17 cellular contexts compared by ENCODE assay signal in genomic region chr17:28777178-28777577, GRCh38. TPM values are rescaled to one million over a fixed set of nuclear protein-coding genes. Genes with fewer than 3 reads are reported as not detected.
A peak's percentile ranks its signal among the peaks of the same experiment; 100 is the strongest.
DNase-seq lines count a peak whose midpoint lies in the region; ATAC-seq and TF ChIP-seq lines count a peak whose summit lies in the region.
"Had no signal": no experiment of that assay in that cellular context is flagged by ENCODE, and none has a peak within 500 bp of the region (broad histone marks: within the 10 kb centered on the region; RNA-seq: fewer than 3 reads in every experiment).

No MANE protein-coding gene starts in this region.

- TF ChIP-seq CTCF in progenitor cell of endocrine pancreas (IDR thresholded peaks at IDR 0.05; ENCODE audit: unreplicated experiment), result no peak

- no peaks in the 10 kb centered on the region for H3K27me3 Mint-ChIP-seq in activated naive CD8-positive, alpha-beta T cell
- no peaks in the 10 kb centered on the region for H3K27me3 Mint-ChIP-seq in activated naive CD8-positive, alpha-beta T cell treated with anti-CD3 and anti-CD28 coated beads, Interleukin-2, amount 50 U/mL, for 24 hours
- H3K27me3 Mint-ChIP-seq in progenitor cell of endocrine pancreas, result no peaks in the 10 kb centered on the region

- DNase-seq in activated naive CD8-positive, alpha-beta T cell treated with anti-CD3 and anti-CD28 coated beads, Interleukin-2, amount 50 U/mL, for 24 hours, result no peak
- DNase-seq in NCI-H69 (lab: John Stamatoyannopoulos, UW) (peak; percentile 33), epithelial cell of prostate (ENCODE audit: low read depth, low spot score) (no peak), superior temporal gyrus (ENCODE audit: extremely low spot score) (no peak), progenitor cell of endocrine pancreas (ENCODE audit: low spot score, unreplicated experiment) (no peak), NCI-H526 (lab: John Stamatoyannopoulos, UW) (no peak)
- no peak for DNase-seq in stimulated activated effector memory CD8-positive, alpha-beta T cell treated with anti-CD3 and anti-CD28 coated beads, Interleukin-12 subunit alpha, Interleukin-12 subunit beta, amount 100 ng/mL, for 72 hours (ENCODE audit: low spot score in 2 of 2)
- DNase-seq: activated CD4-positive, alpha-beta T cell treated with anti-CD3 and anti-CD28 coated beads for 48 hours; activated effector memory CD4-positive, alpha-beta T cell treated with Interleukin-2 at 50 U/mL for 16 hours; AML-193; DMS153; HFFc6; hippocampal formation; NCI-H2171 had no signal

- H3K9me3 Mint-ChIP-seq in activated naive CD8-positive, alpha-beta T cell (ENCODE audit: low read depth), result no peaks in the 10 kb centered on the region
- H3K9me3 Mint-ChIP-seq in activated naive CD8-positive, alpha-beta T cell treated with anti-CD3 and anti-CD28 coated beads, Interleukin-2, amount 50 U/mL, for 24 hours, result no peaks in the 10 kb centered on the region
- no peaks in the 10 kb centered on the region for H3K9me3 Mint-ChIP-seq in stimulated activated effector memory CD8-positive, alpha-beta T cell treated with anti-CD3 and anti-CD28 coated beads, Interleukin-12 subunit alpha, Interleukin-12 subunit beta, amount 100 ng/mL, for 72 hours
- H3K9me3 Mint-ChIP-seq in progenitor cell of endocrine pancreas (ENCODE audit: low read depth), result no peaks in the 10 kb centered on the region
- H3K9me3 Mint-ChIP-seq: HFFc6; T-helper 2 cell treated with Interferon-gamma antibody and Interleukin-4, amounts not matched to agents 5 μg/mL and 100 μg/mL, for 36 hours had no signal

- H3K27ac ChIP-seq in epithelial cell of prostate, result peak overlapping the region; percentile 90

- peaks cover 43% of the 10 kb centered on the region for H3K4me1 Mint-ChIP-seq in activated naive CD8-positive, alpha-beta T cell (ENCODE audit: low read depth)
- H3K4me1 Mint-ChIP-seq in activated naive CD8-positive, alpha-beta T cell treated with anti-CD3 and anti-CD28 coated beads, Interleukin-2, amount 50 U/mL, for 24 hours, result peaks cover 27% of the 10 kb centered on the region
- H3K4me1 Mint-ChIP-seq in stimulated activated effector memory CD8-positive, alpha-beta T cell treated with anti-CD3 and anti-CD28 coated beads, Interleukin-12 subunit alpha, Interleukin-12 subunit beta, amount 100 ng/mL, for 72 hours, result peaks cover 39% of the 10 kb centered on the region
- H3K4me1 Mint-ChIP-seq in progenitor cell of endocrine pancreas (ENCODE audit: low read depth), result peaks cover 8% of the 10 kb centered on the region

- H3K4me3 Mint-ChIP-seq in activated naive CD8-positive, alpha-beta T cell, result no peak overlapping the region
- H3K4me3 Mint-ChIP-seq in activated naive CD8-positive, alpha-beta T cell treated with anti-CD3 and anti-CD28 coated beads, Interleukin-2, amount 50 U/mL, for 24 hours, result no peak overlapping the region
- no peak overlapping the region for H3K4me3 Mint-ChIP-seq in stimulated activated effector memory CD8-positive, alpha-beta T cell treated with anti-CD3 and anti-CD28 coated beads, Interleukin-12 subunit alpha, Interleukin-12 subunit beta, amount 100 ng/mL, for 72 hours
- no peak overlapping the region for H3K4me3 Mint-ChIP-seq in progenitor cell of endocrine pancreas (ENCODE audit: low read depth)
- H3K4me3 Mint-ChIP-seq: HFFc6; T-helper 2 cell treated with Interferon-gamma antibody and Interleukin-4, amounts not matched to agents 5 μg/mL and 100 μg/mL, for 36 hours had no signal

- no peak for ATAC-seq in activated naive CD8-positive, alpha-beta T cell treated with anti-CD3 and anti-CD28 coated beads, Interleukin-2, amount 50 U/mL, for 24 hours
- ATAC-seq in stimulated activated effector memory CD8-positive, alpha-beta T cell treated with anti-CD3 and anti-CD28 coated beads, Interleukin-12 subunit alpha, Interleukin-12 subunit beta, amount 100 ng/mL, for 72 hours, result no peak
- ATAC-seq: Right ventricle myocardium inferior had no signal

- peaks cover 3% of the 10 kb centered on the region for H3K36me3 Mint-ChIP-seq in activated naive CD8-positive, alpha-beta T cell
- H3K36me3 Mint-ChIP-seq in activated naive CD8-positive, alpha-beta T cell treated with anti-CD3 and anti-CD28 coated beads, Interleukin-2, amount 50 U/mL, for 24 hours (ENCODE audit: low read depth), result peaks cover 15% of the 10 kb centered on the region
- peaks cover 70% of the 10 kb centered on the region for H3K36me3 Mint-ChIP-seq in stimulated activated effector memory CD8-positive, alpha-beta T cell treated with anti-CD3 and anti-CD28 coated beads, Interleukin-12 subunit alpha, Interleukin-12 subunit beta, amount 100 ng/mL, for 72 hours
- peaks cover 20% of the 10 kb centered on the region for H3K36me3 Mint-ChIP-seq in progenitor cell of endocrine pancreas (ENCODE audit: insufficient read depth)

- H3K27ac Mint-ChIP-seq in activated naive CD8-positive, alpha-beta T cell, result peak overlapping the region; percentile 79
- H3K27ac Mint-ChIP-seq in activated naive CD8-positive, alpha-beta T cell treated with anti-CD3 and anti-CD28 coated beads, Interleukin-2, amount 50 U/mL, for 24 hours, result no peak overlapping the region
- H3K27ac Mint-ChIP-seq in stimulated activated effector memory CD8-positive, alpha-beta T cell treated with anti-CD3 and anti-CD28 coated beads, Interleukin-12 subunit alpha, Interleukin-12 subunit beta, amount 100 ng/mL, for 72 hours, result peak overlapping the region; percentile 4
- H3K27ac Mint-ChIP-seq in progenitor cell of endocrine pancreas, result no peak overlapping the region
- H3K27ac Mint-ChIP-seq: HFFc6 had no signal

RNA-seq across cellular contexts. Expression of gene TRAF4, which starts 33.4 kb away (rescaled TPM):
- total RNA-seq in progenitor cell of endocrine pancreas, result 254 and 260 TPM in 2 replicates

RNA-seq across cellular contexts. Expression of gene NEK8, which starts 48.6 kb away (rescaled TPM):
- total RNA-seq in progenitor cell of endocrine pancreas, result 15.4 and 16.8 TPM in 2 replicates

RNA-seq across cellular contexts. Expression of gene TLCD1, which starts 51.1 kb away (rescaled TPM):
- total RNA-seq in progenitor cell of endocrine pancreas, result 14.0 and 15.5 TPM in 2 replicates

RNA-seq across cellular contexts. Expression of gene RPL23A, which starts 57.4 kb away (rescaled TPM):
- 1,486 and 1,562 TPM in 2 replicates for total RNA-seq in progenitor cell of endocrine pancreas

RNA-seq across cellular contexts. Expression of gene RAB34, which starts 59.5 kb away (rescaled TPM):
- 147 and 150 TPM in 2 replicates for total RNA-seq in progenitor cell of endocrine pancreas

Comparison
In these comparisons a context has a peak if more than half of its experiments do, and no peak if none do; other contexts are left out.
1. H3K27ac Mint-ChIP-seq: peak in activated naive CD8-positive, alpha-beta T cell (single experiment) and stimulated activated effector memory CD8-positive, alpha-beta T cell treated with anti-CD3 and anti-CD28 coated beads, Interleukin-12 subunit alpha, Interleukin-12 subunit beta, amount 100 ng/mL, for 72 hours (single experiment); none in activated naive CD8-positive, alpha-beta T cell treated with anti-CD3 and anti-CD28 coated beads, Interleukin-2, amount 50 U/mL, for 24 hours (single experiment) and progenitor cell of endocrine pancreas (single experiment).